ENCODE assay signal across 20 cellular contexts in genomic region chr4:8345946-8346814, GRCh38.
DNase-seq lines count a peak whose midpoint lies in the region; ATAC-seq, FAIRE-seq and TF ChIP-seq lines count a peak whose summit lies in the region.
"Had no signal": no experiment of that assay in that cellular context is flagged by ENCODE, and none has a peak within 500 bp of the region (broad histone marks: within the 10 kb centered on the region; RNA-seq: fewer than 3 reads in every experiment).

No MANE protein-coding gene starts in this region.

- H3K36me3 ChIP-seq in HEK293 (ENCODE audit: control insufficient read depth in 2 of 2, insufficient read depth in 1 of 2, low read length in 2 of 2), result no peaks in the 10 kb centered on the region
- H3K36me3 ChIP-seq in HepG2 (replicated peaks in 1 of 2; ENCODE audit: control insufficient read depth in 1 of 2, insufficient read depth in 2 of 2, low read length in 2 of 2), result no peaks in the 10 kb centered on the region
- no peaks in the 10 kb centered on the region for H3K36me3 ChIP-seq in stomach
- H3K36me3 ChIP-seq: BLaER1 treated with 17β-estradiol and CSF1 and Interleukin-3, amounts not matched to agents 10 nM and 100 nM had no signal

- no peaks in the 10 kb centered on the region for H3K9me3 ChIP-seq in HEK293 (ENCODE audit: control insufficient read depth, insufficient read depth, low read depth, low read length)
- H3K9me3 ChIP-seq in HepG2 (ENCODE audit: low read length), result no peaks in the 10 kb centered on the region
- no peaks in the 10 kb centered on the region for H3K9me3 ChIP-seq in stomach

- no peak overlapping the region for H2AFZ ChIP-seq in HepG2 (ENCODE audit: low read length)
- H2AFZ ChIP-seq: GM23248 had no signal

- no peak for TF ChIP-seq RAD21 in HepG2 (CRISPR knock-in tag; IDR thresholded peaks at IDR 0.05)

- TF ChIP-seq EP300 in HepG2 (IDR thresholded peaks at IDR 0.05; ENCODE audit: low read depth in 2 of 2, low read length in 2 of 2), result no peak
- TF ChIP-seq EP300 in HepG2 (CRISPR knock-in tag; IDR thresholded peaks at IDR 0.05; ENCODE audit: borderline replicate concordance), result no peak
- TF ChIP-seq EP300 in stomach (IDR thresholded peaks at IDR 0.05), result no peak

- intact Hi-C loops in HepG2 (cut with micrococcal nuclease; ENCODE audit: unreplicated experiment), result no loop called here
- intact Hi-C loops in stomach (cut with DNase I; ENCODE audit: low total_unique reads), result no loop called here
- intact Hi-C loops in CD14-positive monocyte (cut with micrococcal nuclease), result no loop called here

- peak; percentile 21; the same call in 1 of the 3 replicates for ATAC-seq in HepG2
- ATAC-seq in activated T-cell treated with anti-CD3 and anti-CD28 coated beads, Interleukin-2, amount 50 U/mL, for 4 hours, result no peak

- H3K9me3 Mint-ChIP-seq in activated T-cell treated with anti-CD3 and anti-CD28 coated beads, Interleukin-2, amount 50 U/mL, for 4 hours, result no peaks in the 10 kb centered on the region
- peaks cover 0 to 2% (median 0%) of the 10 kb centered on the region in 7 donors for H3K9me3 Mint-ChIP-seq in CD14-positive monocyte

- TF ChIP-seq CTCF in HEK293 (tag by site-specific recombination; IDR thresholded peaks at IDR 0.05) (no peak), HepG2 (CRISPR knock-in tag; IDR thresholded peaks at IDR 0.05) (no peak), stomach (IDR thresholded peaks at IDR 0.05) (no peak), CD14-positive monocyte (IDR thresholded peaks at IDR 0.05) (no peak)

- in situ Hi-C loops in HepG2 (cut with HindIII; ENCODE audit: extremely low pct_ligation_motif_present, low pct_unique_long_range_greater_than_20kb), result no loop called here

- no peaks in the 10 kb centered on the region for H4K20me1 ChIP-seq in HepG2 (ENCODE audit: insufficient read depth, low read length)
- H4K20me1 ChIP-seq: BLaER1 treated with 17β-estradiol and CSF1 and Interleukin-3, amounts not matched to agents 10 nM and 100 nM had no signal

- BruUV-seq in HepG2 (replicated peaks; lab: Mats Ljungman, UMichigan), result no TSS peak

- no peaks in the 10 kb centered on the region for H3K36me3 Mint-ChIP-seq in activated T-cell treated with anti-CD3 and anti-CD28 coated beads, Interleukin-2, amount 50 U/mL, for 4 hours (ENCODE audit: insufficient read depth)
- H3K36me3 Mint-ChIP-seq in CD14-positive monocyte, result no peaks in the 10 kb centered on the region

- H3K27me3 ChIP-seq in HepG2 (ENCODE audit: control insufficient read depth in 1 of 2, insufficient read depth in 2 of 2, low read length in 2 of 2), result peaks cover 7 to 45% of the 10 kb centered on the region in 2 experiments; a peak in 4 of 5 replicates
- H3K27me3 ChIP-seq in stomach, result no peaks in the 10 kb centered on the region

- H3K4me2 ChIP-seq in HepG2 (ENCODE audit: low read depth, low read length), result no peak overlapping the region
- H3K4me2 ChIP-seq: BLaER1 treated with 17β-estradiol and CSF1 and Interleukin-3, amounts not matched to agents 10 nM and 100 nM had no signal

- H3K9ac ChIP-seq in HepG2 (ENCODE audit: insufficient read depth, low read depth, low read length), result no peak overlapping the region
- H3K9ac ChIP-seq: BLaER1 treated with 17β-estradiol and CSF1 and Interleukin-3, amounts not matched to agents 10 nM and 100 nM; GM23248 had no signal

- POLR2A ChIA-PET in HEK293 (lab: Yijun Ruan, JAX) (no interaction called here), HepG2 (lab: Yijun Ruan, JAX) (no interaction called here)

- no peak for FAIRE-seq in HepG2 (lab: Jason Lieb, UNC)
- FAIRE-seq: A204.1, GM12891, GM18507 had no signal

- peak; percentile 46 for DNase-seq in activated effector memory CD4-positive, alpha-beta T cell treated with anti-CD3 and anti-CD28 coated beads, Interleukin-2, amount 50 U/mL, for 16 hours
- DNase-seq in activated effector memory CD4-positive, alpha-beta T cell treated with Interleukin-2 at 50 U/mL for 16 hours, result no peak
- DNase-seq in HepG2 (ENCODE audit: low spot score) (no peak), stomach (peak; percentile 17), CD14-positive monocyte (ENCODE audit: low spot score) (no peak)
- DNase-seq in activated T-cell treated with anti-CD3 and anti-CD28 coated beads, Interleukin-2, amount 50 U/mL, for 4 hours, result no peak
- DNase-seq: GF-D8, GM23248, KBM-7, MV-4-11, NCI-H1417, NCI-H187 treated with DMSO at 0.1 percent for 48 hours, NCI-H345, NCI-H526 treated with DMSO at 0.1 percent for 48 hours had no signal

- H3K79me2 ChIP-seq in HepG2 (ENCODE audit: insufficient read depth, low read length), result no peaks in the 10 kb centered on the region

- TF ChIP-seq POLR2A in HepG2 (IDR thresholded peaks at IDR 0.05; ENCODE audit: insufficient read depth in 1 of 2, low read depth in 2 of 2, low read length in 2 of 2) (no peak), stomach (IDR thresholded peaks at IDR 0.05) (no peak)

- H3K27me3 Mint-ChIP-seq in activated T-cell treated with anti-CD3 and anti-CD28 coated beads, Interleukin-2, amount 50 U/mL, for 4 hours (ENCODE audit: low read depth), result peaks cover 6% of the 10 kb centered on the region
- peaks cover 2 to 6% (median 2%) of the 10 kb centered on the region in 3 donors for H3K27me3 Mint-ChIP-seq in CD14-positive monocyte (ENCODE audit: low read depth in 3 of 3)

- H3K4me3 ChIP-seq in HEK293 (ENCODE audit: low read depth, low read length) (no peak overlapping the region), HepG2 (replicated peaks in 1 of 3; ENCODE audit: insufficient read depth in 1 of 3, low read depth in 2 of 3, low read length in 3 of 3) (no peak overlapping the region), stomach (no peak overlapping the region)
- H3K4me3 ChIP-seq: BLaER1 treated with 17β-estradiol and CSF1 and Interleukin-3, amounts not matched to agents 10 nM and 100 nM; GM23248 had no signal

- no peak overlapping the region for H3K4me3 Mint-ChIP-seq in activated T-cell treated with anti-CD3 and anti-CD28 coated beads, Interleukin-2, amount 50 U/mL, for 4 hours
- no peak overlapping the region for H3K4me3 Mint-ChIP-seq in CD14-positive monocyte

- WGBS in HepG2 (ENCODE audit: low lambda C conversion rate), result 44% methylated on average over 26 of the region's 39 CpGs
- 82 to 88% (median 85%) methylated on average over 33 to 39 of the region's 39 CpGs for WGBS in stomach, 5 donors

- H3K27ac ChIP-seq in HEK293 (ENCODE audit: extremely low read depth, low read depth, low read length) (no peak overlapping the region), HepG2 (ENCODE audit: extremely low read length, insufficient read depth, low read length) (no peak overlapping the region), stomach (no peak overlapping the region)
- H3K27ac ChIP-seq: BLaER1 treated with 17β-estradiol and CSF1 and Interleukin-3, amounts not matched to agents 10 nM and 100 nM; GM23248; RWPE1 had no signal

- H3K27ac Mint-ChIP-seq in CD14-positive monocyte, result no peak overlapping the region

- CTCF ChIA-PET in HEK293 (lab: Yijun Ruan, JAX), result interaction anchor here (0.7 to 0.9 kb wide), 2 partner anchors 97 to 106 kb away, joined by 3 read pairs; no protein-coding TSS in a partner anchor
- CTCF ChIA-PET in HepG2 (lab: Yijun Ruan, JAX; ENCODE audit: low intra/inter-chr PET ratio, low total read pairs), result no interaction called here

- no peaks in the 10 kb centered on the region for H3K4me1 ChIP-seq in HEK293 (ENCODE audit: control insufficient read depth, insufficient read depth, low read length)
- peaks cover 23% of the 10 kb centered on the region for H3K4me1 ChIP-seq in HepG2 (ENCODE audit: insufficient read depth, low read length)
- peaks cover 5 to 38% (median 13%) of the 10 kb centered on the region in 4 donors for H3K4me1 ChIP-seq in stomach

- H3K4me1 Mint-ChIP-seq in activated T-cell treated with anti-CD3 and anti-CD28 coated beads, Interleukin-2, amount 50 U/mL, for 4 hours (ENCODE audit: low read depth), result no peaks in the 10 kb centered on the region
- H3K4me1 Mint-ChIP-seq in CD14-positive monocyte, result peaks cover 6% of the 10 kb centered on the region

TF ChIP-seq in HEK293, 187 proteins besides CTCF, POLR2A, EP300 and RAD21:
- TF ChIP-seq ZNF133 (tag by site-specific recombination; IDR thresholded peaks at IDR 0.05) (no peak), EGR2 (tag by site-specific recombination; IDR thresholded peaks at IDR 0.05; ENCODE audit: low read depth) (0 out of 2 replicates have a peak, but pooled peaks have one; percentile 11)
TF ChIP-seq in HEK293: peak in this region for 1.

TF ChIP-seq in HepG2, 621 proteins besides CTCF, POLR2A, EP300 and RAD21 (continues in another document):
- TF ChIP-seq NFE2 (CRISPR knock-in tag; IDR thresholded peaks at IDR 0.05) (no peak), HNF4A (CRISPR knock-in tag; IDR thresholded peaks at IDR 0.05) (peak; percentile 22; the same call in 1 of the 2 replicates), TFAP4 (IDR thresholded peaks at IDR 0.05; ENCODE audit: borderline replicate concordance, low read depth) (no peak)

Comparison
In these comparisons a context has a peak if more than half of its experiments do, and no peak if none do; other contexts are left out.
1. DNase-seq: peak in activated effector memory CD4-positive, alpha-beta T cell treated with anti-CD3 and anti-CD28 coated beads, Interleukin-2, amount 50 U/mL, for 16 hours (single experiment) and stomach (single experiment); none in activated effector memory CD4-positive, alpha-beta T cell treated with Interleukin-2 at 50 U/mL for 16 hours (single experiment), HepG2 (single experiment), activated T-cell treated with anti-CD3 and anti-CD28 coated beads, Interleukin-2, amount 50 U/mL, for 4 hours (single experiment) and CD14-positive monocyte (single experiment).